12 cellular contexts compared by ENCODE assay signal in genomic region chr3:58206406-58207011, GRCh38. TPM values are rescaled to one million over a fixed set of nuclear protein-coding genes. Genes with fewer than 3 reads are reported as not detected.
DNase-seq lines count a peak whose midpoint lies in the region; ATAC-seq and TF ChIP-seq lines count a peak whose summit lies in the region.
"Had no signal": no experiment of that assay in that cellular context is flagged by ENCODE, and none has a peak within 500 bp of the region (broad histone marks: within the 10 kb centered on the region; RNA-seq: fewer than 3 reads in every experiment).

No MANE protein-coding gene starts in this region.

- POLR2A ChIA-PET in IMR-90 (lab: Charles Lee; ENCODE audit: unreplicated experiment), result no interaction called here

- no peaks in the 10 kb centered on the region for H3K79me1 ChIP-seq in IMR-90 (ENCODE audit: low read depth in 1 of 2, low read length in 2 of 2)

- H2AFZ ChIP-seq in IMR-90 (replicated peaks; ENCODE audit: low read length, poor library complexity), result peak overlapping the region; percentile 5

- TF ChIP-seq CTCF in IMR-90 (conservative IDR thresholded peaks at IDR 0.05; ENCODE audit: low read depth, low read length) (no peak), mucosa of descending colon (IDR thresholded peaks at IDR 0.05) (no peak)

- H4K20me1 ChIP-seq in IMR-90 (ENCODE audit: insufficient read depth, low read length), result no peaks in the 10 kb centered on the region

- no peak overlapping the region for H2AK5ac ChIP-seq in IMR-90 (ENCODE audit: low read depth, low read length)

- H3K4me3 ChIP-seq in IMR-90 (ENCODE audit: insufficient read depth, low read depth, low read length) (no peak overlapping the region), mucosa of descending colon (no peak overlapping the region)

- no peak for TF ChIP-seq POLR2A in IMR-90 (IDR thresholded peaks at IDR 0.05; ENCODE audit: low read depth, low read length)

- WGBS in IMR-90 (ENCODE audit: extremely low coverage in 2 of 2, insufficient read length in 1 of 2), 2 experiments, result 14% methylated on average over 1 of the region's 5 CpGs; no CpG with 5 or more reads in 1 of the 2 experiments

- no peak overlapping the region for H3K4ac ChIP-seq in IMR-90 (ENCODE audit: low read depth, low read length)

- H3K18ac ChIP-seq in IMR-90 (ENCODE audit: low read depth, low read length), result no peak overlapping the region

- H3K27me3 ChIP-seq in IMR-90 (ENCODE audit: control insufficient read depth, insufficient read depth, low read length), result peaks cover 33% of the 10 kb centered on the region

- in situ Hi-C loops in IMR-90 (cut with MboI; ENCODE audit: low sequenced_read_pairs), result no loop called here

- no peak overlapping the region for H3K4me2 ChIP-seq in IMR-90 (ENCODE audit: low read depth, low read length)

- no peak overlapping the region for H3K14ac ChIP-seq in IMR-90 (replicated peaks; ENCODE audit: low read depth, low read length)

- no peaks in the 10 kb centered on the region; the same call in 1 of the 2 replicates for H3K4me1 ChIP-seq in IMR-90 (ENCODE audit: control insufficient read depth, insufficient read depth, low read length)
- H3K4me1 ChIP-seq in mucosa of descending colon (ENCODE audit: low read depth), result no peaks in the 10 kb centered on the region

- H4K91ac ChIP-seq in IMR-90 (ENCODE audit: insufficient read depth, low read depth, low read length), result no peak overlapping the region

- H2BK15ac ChIP-seq in IMR-90 (ENCODE audit: low read depth, low read length), result no peak overlapping the region

- no peaks in the 10 kb centered on the region for H3K9me1 ChIP-seq in IMR-90 (ENCODE audit: insufficient read depth, low read length)

- no peak overlapping the region for H3K23ac ChIP-seq in IMR-90 (ENCODE audit: low read depth, low read length)

- DNase-seq in Daoy (ENCODE audit: low read depth) (peak; percentile 63), IMR-90 (peak; percentile 56), astrocyte of the hippocampus (ENCODE audit: low read depth, low spot score) (peak; percentile 39), mucosa of descending colon (no peak), OCI-M1 (lab: John Stamatoyannopoulos, UW) (no peak), NCI-H345 (lab: John Stamatoyannopoulos, UW) (no peak), DMS 273 (lab: John Stamatoyannopoulos, UW; ENCODE audit: unreplicated experiment) (no peak), OCI-M2 (lab: John Stamatoyannopoulos, UW; ENCODE audit: unreplicated experiment) (no peak)
- DNase-seq: activated gamma-delta T cell treated with Interleukin-2 at 50 U/mL for 16 hours, NCI-H1436, SHP77 treated with DMSO at 0.1 percent for 48 hours had no signal

- H4K5ac ChIP-seq in IMR-90 (ENCODE audit: low read depth, low read length), result no peak overlapping the region

- H3K36me3 ChIP-seq in IMR-90 (ENCODE audit: control insufficient read depth, insufficient read depth, low read length) (no peaks in the 10 kb centered on the region), mucosa of descending colon (ENCODE audit: low read depth) (no peaks in the 10 kb centered on the region)

- dilution Hi-C loops in IMR-90 (cut with HindIII; ENCODE audit: low sequenced_read_pairs, unreplicated experiment), result no loop called here

- no peak overlapping the region for H3K9ac ChIP-seq in IMR-90 (ENCODE audit: low read depth, low read length)

- H3K27ac ChIP-seq in IMR-90 (ENCODE audit: insufficient read depth, low read length), result no peak overlapping the region

- H2BK120ac ChIP-seq in IMR-90 (ENCODE audit: low read depth, low read length), result no peak overlapping the region

- peak; percentile 72 for ATAC-seq in IMR-90 (ENCODE audit: low read depth)
- peak; percentile 15 for ATAC-seq in mucosa of descending colon

- no peak for TF ChIP-seq RAD21 in IMR-90 (IDR thresholded peaks at IDR 0.05; ENCODE audit: low read length)

- intact Hi-C loops in IMR-90 (cut with micrococcal nuclease) (no loop called here), mucosa of descending colon (cut with DNase I, micrococcal nuclease) (no loop called here)

- no peak overlapping the region for H2BK20ac ChIP-seq in IMR-90 (ENCODE audit: low read depth, low read length)

- no peak overlapping the region for H4K8ac ChIP-seq in IMR-90 (ENCODE audit: low read depth in 2 of 2, low read length in 2 of 2)

- H3K56ac ChIP-seq in IMR-90 (ENCODE audit: extremely low read depth, insufficient read depth, low read length), result no peak overlapping the region

- no peak overlapping the region for H2AK9ac ChIP-seq in IMR-90 (replicated peaks; ENCODE audit: low read depth, low read length, poor library complexity)

- no TSS peak for BruUV-seq in IMR-90 (replicated peaks; lab: Mats Ljungman, UMichigan)

- H2BK5ac ChIP-seq in IMR-90 (ENCODE audit: low read depth, low read length, poor library complexity, severe bottlenecking), result no peak overlapping the region

- H3K9me3 ChIP-seq in IMR-90 (ENCODE audit: control insufficient read depth, insufficient read depth, low read length), result peaks cover 2% of the 10 kb centered on the region; the same call in 1 of the 2 replicates
- H3K9me3 ChIP-seq in mucosa of descending colon, result no peaks in the 10 kb centered on the region

- CTCF ChIA-PET in IMR-90 (lab: Yijun Ruan, JAX), result no interaction called here

TF ChIP-seq in IMR-90, 13 proteins besides CTCF, POLR2A, EP300 and RAD21:
- TF ChIP-seq, protein P1, sequence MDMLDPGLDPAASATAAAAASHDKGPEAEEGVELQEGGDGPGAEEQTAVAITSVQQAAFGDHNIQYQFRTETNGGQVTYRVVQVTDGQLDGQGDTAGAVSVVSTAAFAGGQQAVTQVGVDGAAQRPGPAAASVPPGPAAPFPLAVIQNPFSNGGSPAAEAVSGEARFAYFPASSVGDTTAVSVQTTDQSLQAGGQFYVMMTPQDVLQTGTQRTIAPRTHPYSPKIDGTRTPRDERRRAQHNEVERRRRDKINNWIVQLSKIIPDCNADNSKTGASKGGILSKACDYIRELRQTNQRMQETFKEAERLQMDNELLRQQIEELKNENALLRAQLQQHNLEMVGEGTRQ (IDR thresholded peaks at IDR 0.05; ENCODE audit: low read depth, low read length), result no peak
- TF ChIP-seq BHLHE40 (IDR thresholded peaks at IDR 0.05; ENCODE audit: low read depth, low read length) (no peak), MAFK (IDR thresholded peaks at IDR 0.05; ENCODE audit: low read depth, low read length) (peak; percentile 44; the same call in 1 of the 2 replicates), NFE2L2 (IDR thresholded peaks at IDR 0.05; ENCODE audit: low read depth, low read length) (no peak), MXI1 (IDR thresholded peaks at IDR 0.05; ENCODE audit: borderline replicate concordance, low read depth, low read length) (no peak), CEBPB (IDR thresholded peaks at IDR 0.05; ENCODE audit: low read depth, low read length) (0 out of 2 replicates have a peak, but pooled peaks have one; percentile 18)
TF ChIP-seq in IMR-90: peak in this region for 2.

RNA-seq across cellular contexts. Expression of gene DNASE1L3, which starts 4.3 kb away (rescaled TPM):
- not detected in 2 replicates for total RNA-seq in Daoy (2014; rRNA removed; shearing (Covaris generic))
- total RNA-seq in IMR-90 (2012; rRNA removed) (not detected in 2 replicates), mucosa of descending colon (1 to 10 TPM; 3.3 to 9.6 (median 9.0) TPM)
- polyA plus RNA-seq in IMR-90 (2012; rRNA removed), result not detected in 2 replicates
- not detected in 2 replicates for polyA plus RNA-seq in IMR-90 (2012; cell fraction: cytosol; rRNA removed)
- not detected in 2 replicates for polyA plus RNA-seq in IMR-90 (2012; cell fraction: nucleus; rRNA removed; ENCODE audit: low replicate concordance)
- total RNA-seq: myocyte had no signal

RNA-seq across cellular contexts. Expression of gene ABHD6, which starts 31.1 kb away (rescaled TPM):
- total RNA-seq in Daoy (2014; rRNA removed; shearing (Covaris generic)), result 5.1 and 6.2 TPM in 2 replicates
- total RNA-seq in IMR-90 (2012; rRNA removed) (4.7 and 5.0 TPM in 2 replicates), mucosa of descending colon (10 to 100 TPM; 25.7 to 38.4 (median 26.7) TPM)
- polyA plus RNA-seq in IMR-90 (2012; rRNA removed), result 5.6 and 6.3 TPM in 2 replicates
- polyA plus RNA-seq in IMR-90 (2012; cell fraction: cytosol; rRNA removed), result 4.2 and 7.0 TPM in 2 replicates
- 3.2 and 4.6 TPM in 2 replicates for polyA plus RNA-seq in IMR-90 (2012; cell fraction: nucleus; rRNA removed; ENCODE audit: low replicate concordance)

Comparison
In these comparisons a context has a peak if more than half of its experiments do, and no peak if none do; other contexts are left out.
1. DNase-seq: peak in Daoy (single experiment), IMR-90 (single experiment) and astrocyte of the hippocampus (single experiment); none in mucosa of descending colon (0 of 3), OCI-M1 (single experiment), NCI-H345 (single experiment), DMS 273 (single experiment) and OCI-M2 (single experiment).